In the genomic region with DNA sequence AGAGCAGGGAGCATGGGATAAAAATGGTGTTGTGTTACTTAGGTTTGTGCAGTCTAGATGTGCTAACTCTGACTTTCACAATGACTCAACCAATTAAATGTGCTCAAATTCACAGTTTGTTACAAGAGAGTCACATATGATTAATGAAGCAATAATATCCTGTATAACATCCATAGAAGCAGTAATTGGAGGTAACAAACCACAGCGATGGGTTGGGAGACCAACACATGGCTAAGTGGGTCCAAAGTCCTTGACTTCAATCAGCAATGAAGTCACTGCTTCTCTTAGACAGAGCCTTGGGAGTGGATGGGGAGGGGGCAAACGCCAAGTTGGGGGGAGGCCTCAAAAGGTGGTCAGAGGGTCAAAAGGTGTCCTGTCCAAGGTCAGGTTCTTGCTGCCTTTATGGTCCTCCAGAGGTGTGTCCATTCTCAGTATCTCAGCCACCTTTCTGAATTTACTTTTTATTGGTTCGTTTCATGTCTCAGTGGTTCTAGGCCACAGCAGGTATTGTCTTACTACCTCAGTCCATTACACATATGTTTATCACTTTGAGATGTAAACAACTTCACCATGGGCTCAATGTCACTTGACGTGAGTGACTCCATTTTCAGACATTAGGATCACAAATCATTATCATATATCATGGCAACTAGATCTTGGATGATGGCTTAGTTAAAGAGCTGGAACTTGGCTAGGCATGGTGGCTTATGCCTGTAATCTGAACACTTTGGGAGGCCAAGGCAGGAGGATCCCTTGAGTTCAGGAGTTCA, we compare ENCODE assay signal across 20 cellular contexts. TPM values are rescaled to one million over a fixed set of nuclear protein-coding genes. Genes with fewer than 3 reads are reported as not detected.
A peak's percentile ranks its signal among the peaks of the same experiment; 100 is the strongest.
DNase-seq lines count a peak whose midpoint lies in the region; ATAC-seq, FAIRE-seq and TF ChIP-seq lines count a peak whose summit lies in the region.
"Had no signal": no experiment of that assay in that cellular context is flagged by ENCODE, and none has a peak within 500 bp of the region (broad histone marks: within the 10 kb centered on the region; RNA-seq: fewer than 3 reads in every experiment).

No MANE protein-coding gene starts in this region.

- BruUV-seq in PC-3 (replicated peaks; lab: Mats Ljungman, UMichigan): no TSS peak

- no peaks in the 10 kb centered on the region for H4K20me1 ChIP-seq in PC-3 (ENCODE audit: low read length)

- H3K27me3 Mint-ChIP-seq in chondrocyte (ENCODE audit: low read depth) (peaks cover 23% of the 10 kb centered on the region), mesothelial cell of epicardium (ENCODE audit: low read depth) (peaks cover 15% of the 10 kb centered on the region)

- 0 out of 2 replicates have a peak, but pooled peaks cover 3% of the 10 kb centered on the region for H3K9me2 ChIP-seq in PC-3 (replicated peaks; ENCODE audit: low read length)

- H3K9me3 ChIP-seq in HEK293 (ENCODE audit: control insufficient read depth, insufficient read depth, low read depth, low read length) (no peaks in the 10 kb centered on the region), PC-3 (ENCODE audit: low read length) (no peaks in the 10 kb centered on the region)
- H3K9me3 ChIP-seq: BE2C had no signal

- H3K4me3 Mint-ChIP-seq in chondrocyte (ENCODE audit: unreplicated experiment) (no peak overlapping the region), mesothelial cell of epicardium (no peak overlapping the region)
- H3K4me3 Mint-ChIP-seq: CD4-positive, alpha-beta memory T cell; IgD-negative memory B cell had no signal

- CTCF ChIA-PET in HEK293 (lab: Yijun Ruan, JAX) (interaction anchor here (0.6 kb wide), 1 partner anchor 640 kb away, joined by 5 read pairs; no protein-coding TSS in a partner anchor), PC-3 (lab: Charles Lee) (no interaction called here)

- no peak for TF ChIP-seq CTCF in HEK293 (tag by site-specific recombination; IDR thresholded peaks at IDR 0.05)
- no peak for TF ChIP-seq CTCF in PC-3 (conservative IDR thresholded peaks at IDR 0.05; ENCODE audit: low read depth, low read length)
- no peak for TF ChIP-seq CTCF in bronchial epithelial cell (IDR thresholded peaks at IDR 0.05; ENCODE audit: insufficient read depth, low read length, severe bottlenecking)
- no peak for TF ChIP-seq CTCF in chondrocyte (IDR thresholded peaks at IDR 0.05)
- TF ChIP-seq CTCF in mesothelial cell of epicardium (IDR thresholded peaks at IDR 0.05; ENCODE audit: unreplicated experiment): no peak

- H3K27ac Mint-ChIP-seq in chondrocyte (ENCODE audit: unreplicated experiment) (no peak overlapping the region), mesothelial cell of epicardium (no peak overlapping the region)
- H3K27ac Mint-ChIP-seq: CD4-positive, alpha-beta memory T cell; IgD-negative memory B cell had no signal

- no peaks in the 10 kb centered on the region for H3F3A ChIP-seq in PC-3 (ENCODE audit: low read length, unreplicated experiment)

- no peak overlapping the region for H2AFZ ChIP-seq in PC-3 (ENCODE audit: low read length)
- H2AFZ ChIP-seq: GM23248 had no signal

- no peaks in the 10 kb centered on the region for H3K36me3 Mint-ChIP-seq in chondrocyte (ENCODE audit: low read depth)
- H3K36me3 Mint-ChIP-seq in mesothelial cell of epicardium: no peaks in the 10 kb centered on the region
- H3K36me3 Mint-ChIP-seq: CD4-positive, alpha-beta memory T cell; IgD-negative memory B cell had no signal

- no peaks in the 10 kb centered on the region for H3K79me2 ChIP-seq in PC-3 (ENCODE audit: low read length)

- H3K9ac ChIP-seq in PC-3 (ENCODE audit: low read length): no peak overlapping the region
- H3K9ac ChIP-seq: GM23248 had no signal

- no peak overlapping the region for H3K4me2 ChIP-seq in PC-3 (ENCODE audit: low read length)

- H3K4me1 ChIP-seq in HEK293 (ENCODE audit: control insufficient read depth, insufficient read depth, low read length): no peaks in the 10 kb centered on the region
- no peaks in the 10 kb centered on the region for H3K4me1 ChIP-seq in PC-3 (ENCODE audit: insufficient read depth, low read length)
- H3K4me1 ChIP-seq: BE2C had no signal

- DNase-seq in GM12892 (ENCODE audit: insufficient read length) (no peak), PC-3 (no peak), bronchial epithelial cell (ENCODE audit: low read depth) (peak; percentile 26), chondrocyte (ENCODE audit: low spot score) (no peak), mesothelial cell of epicardium (ENCODE audit: low spot score in 2 of 2, unreplicated experiment in 2 of 2) (no peak)
- no peak for DNase-seq in activated CD4-positive, alpha-beta T cell treated with anti-CD3 and anti-CD28 coated beads, Interleukin-2, amount 50 U/mL, for 1 hour
- DNase-seq: BE2C; CD4-positive, alpha-beta memory T cell; DND-41; GDM1; GM23248; KG1 had no signal

- H3K27me3 ChIP-seq in PC-3 (ENCODE audit: low read length) (peaks cover 68% of the 10 kb centered on the region), bronchial epithelial cell (ENCODE audit: control insufficient read depth, insufficient read depth, low read length) (no peaks in the 10 kb centered on the region)

- H3K9me3 Mint-ChIP-seq in chondrocyte (ENCODE audit: low read depth): no peaks in the 10 kb centered on the region
- H3K9me3 Mint-ChIP-seq in mesothelial cell of epicardium: peaks cover 3% of the 10 kb centered on the region
- H3K9me3 Mint-ChIP-seq: IgD-negative memory B cell had no signal

- peak; percentile 89 for FAIRE-seq in GM12892 (lab: Jason Lieb, UNC)
- FAIRE-seq in bronchial epithelial cell (lab: Jason Lieb, UNC): no peak
- FAIRE-seq: A204.1, H54 had no signal

- H3K27ac ChIP-seq in HEK293 (ENCODE audit: extremely low read depth, low read depth, low read length): no peak overlapping the region
- H3K27ac ChIP-seq in PC-3 (ENCODE audit: low read length): no peak overlapping the region
- H3K27ac ChIP-seq: C4-2B, GM23248 had no signal

- intact Hi-C loops in PC-3 (cut with micrococcal nuclease): no loop called here

- TF ChIP-seq POLR2A in GM12892 (IDR thresholded peaks at IDR 0.05; ENCODE audit: low read depth, low read length): no peak

- POLR2A ChIA-PET in HEK293 (lab: Yijun Ruan, JAX) (no interaction called here), PC-3 (lab: Charles Lee; ENCODE audit: unreplicated experiment) (interaction anchor here (0.7 kb wide), 1 partner anchor 14 kb away, joined by 7 read pairs; no protein-coding TSS in a partner anchor)

- H3K36me3 ChIP-seq in HEK293 (ENCODE audit: control insufficient read depth in 2 of 2, insufficient read depth in 1 of 2, low read length in 2 of 2) (no peaks in the 10 kb centered on the region), PC-3 (ENCODE audit: low read depth, low read length) (no peaks in the 10 kb centered on the region), bronchial epithelial cell (ENCODE audit: control insufficient read depth, insufficient read depth, low read length) (no peaks in the 10 kb centered on the region)
- H3K36me3 ChIP-seq: BE2C had no signal

- peak; percentile 27; the same call in 1 of the 2 replicates for ATAC-seq in PC-3
- no peak for ATAC-seq in HG03025 (IDR thresholded peaks at IDR 0.05; ENCODE audit: low FRiP score, unreplicated experiment)
- ATAC-seq: HCT116 had no signal

- H3K4me1 Mint-ChIP-seq in chondrocyte (ENCODE audit: low read depth) (no peaks in the 10 kb centered on the region), mesothelial cell of epicardium (peaks cover 4% of the 10 kb centered on the region)

- no peak overlapping the region for H3K4me3 ChIP-seq in HEK293 (ENCODE audit: low read depth, low read length)
- H3K4me3 ChIP-seq in PC-3 (ENCODE audit: low read length): no peak overlapping the region
- no peak overlapping the region for H3K4me3 ChIP-seq in bronchial epithelial cell (ENCODE audit: low read depth, low read length)
- H3K4me3 ChIP-seq: GM23248 had no signal

TF ChIP-seq in HEK293, 187 proteins besides CTCF, POLR2A, EP300 and RAD21:
- TF ChIP-seq ZNF133 (tag by site-specific recombination; IDR thresholded peaks at IDR 0.05): peak; percentile 78
- TF ChIP-seq, protein P1, sequence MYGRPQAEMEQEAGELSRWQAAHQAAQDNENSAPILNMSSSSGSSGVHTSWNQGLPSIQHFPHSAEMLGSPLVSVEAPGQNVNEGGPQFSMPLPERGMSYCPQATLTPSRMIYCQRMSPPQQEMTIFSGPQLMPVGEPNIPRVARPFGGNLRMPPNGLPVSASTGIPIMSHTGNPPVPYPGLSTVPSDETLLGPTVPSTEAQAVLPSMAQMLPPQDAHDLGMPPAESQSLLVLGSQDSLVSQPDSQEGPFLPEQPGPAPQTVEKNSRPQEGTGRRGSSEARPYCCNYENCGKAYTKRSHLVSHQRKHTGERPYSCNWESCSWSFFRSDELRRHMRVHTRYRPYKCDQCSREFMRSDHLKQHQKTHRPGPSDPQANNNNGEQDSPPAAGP (tag by site-specific recombination; IDR thresholded peaks at IDR 0.05): no peak

RNA-seq across cellular contexts. Expression of a gene that starts 32.4 kb away (rescaled TPM):
- polyA plus RNA-seq in GM12892 (2012; ENCODE audit: missing spikeins): not detected
- total RNA-seq in PC-3 (2014; rRNA removed) (0.40 TPM in 1 of 2 replicates, not detected in the other), bronchial epithelial cell (not detected in 2 replicates), chondrocyte (not detected in 3 replicates), mesothelial cell of epicardium (not detected in 3 replicates)
- total RNA-seq: CD4-positive, alpha-beta memory T cell; GM23248; HT-29 had no signal
- polyA plus RNA-seq: CD4-positive, alpha-beta memory T cell; GM23248; IgD-negative memory B cell had no signal
